ENCODE assay signal across 1 cellular context in genomic region chr7:75987026-75987804, GRCh38.
TF ChIP-seq lines count a peak whose summit lies in the region.

No MANE protein-coding gene starts in this region.

TF ChIP-seq in K562, 482 proteins besides CTCF, POLR2A, EP300 and RAD21 (continued from another document):
- peak; percentile 32; the same call in 1 of the 2 replicates for TF ChIP-seq TRIM28 (IDR thresholded peaks at IDR 0.05)
TF ChIP-seq in K562: peak in this region for 4.
